In the genomic region with DNA sequence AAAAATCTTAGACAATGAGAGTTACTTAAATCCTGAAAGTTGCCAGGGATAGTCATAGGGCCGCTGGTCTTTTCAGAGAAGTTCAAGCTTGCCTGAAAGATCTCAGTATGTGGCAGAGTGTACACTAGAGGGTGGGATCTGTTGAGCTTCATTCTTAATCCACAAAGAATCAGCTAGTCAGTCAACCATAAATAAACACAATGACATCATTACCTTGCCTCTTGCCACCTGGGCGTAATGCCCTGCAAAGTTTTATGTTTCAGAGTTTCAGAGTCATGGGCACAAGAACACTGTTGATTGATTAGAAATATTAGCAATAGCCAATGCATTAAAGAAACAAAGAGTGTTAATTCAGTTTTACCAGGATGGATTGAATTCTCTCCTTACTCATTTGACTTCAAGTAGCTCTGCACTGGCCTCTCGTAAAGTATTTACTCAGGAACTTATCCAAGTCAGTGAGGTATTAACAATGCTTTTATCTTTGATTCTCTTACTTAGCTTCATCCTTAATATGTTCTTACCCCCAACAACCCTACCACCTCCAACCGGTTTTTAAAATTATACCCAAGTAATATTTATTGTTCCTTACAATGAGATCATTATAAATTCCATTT, we compare ENCODE assay signal across 14 cellular contexts. TPM values are rescaled to one million over a fixed set of nuclear protein-coding genes. Genes with fewer than 3 reads are reported as not detected.
DNase-seq lines count a peak whose midpoint lies in the region; ATAC-seq and TF ChIP-seq lines count a peak whose summit lies in the region.
"Had no signal": no experiment of that assay in that cellular context is flagged by ENCODE, and none has a peak within 500 bp of the region (broad histone marks: within the 10 kb centered on the region; RNA-seq: fewer than 3 reads in every experiment).

No MANE protein-coding gene starts in this region.

- H3K27ac ChIP-seq in IMR-90 (ENCODE audit: insufficient read depth, low read length): no peak overlapping the region
- H3K27ac ChIP-seq in SK-N-SH (ENCODE audit: low read depth in 2 of 2, low read length in 1 of 2): no peak overlapping the region
- H3K27ac ChIP-seq in gastrocnemius medialis: peak overlapping the region in 1 of 4 donors; percentile 13
- H3K27ac ChIP-seq: KMS-11 had no signal

- BruUV-seq in IMR-90 (replicated peaks; lab: Mats Ljungman, UMichigan): no TSS peak

- H2BK20ac ChIP-seq in IMR-90 (ENCODE audit: low read depth, low read length): peak overlapping the region; percentile 5; the same call in 1 of the 2 replicates

- H4K20me1 ChIP-seq in IMR-90 (ENCODE audit: insufficient read depth, low read length): no peaks in the 10 kb centered on the region
- H4K20me1 ChIP-seq in SK-N-SH (ENCODE audit: insufficient read depth): no peaks in the 10 kb centered on the region

- H3K36me3 ChIP-seq in IMR-90 (ENCODE audit: control insufficient read depth, insufficient read depth, low read length) (no peaks in the 10 kb centered on the region), SK-N-SH (replicated peaks in 1 of 2; ENCODE audit: control insufficient read depth in 1 of 2, insufficient read depth in 2 of 2, low read length in 1 of 2) (no peaks in the 10 kb centered on the region), gastrocnemius medialis (no peaks in the 10 kb centered on the region)
- H3K36me3 ChIP-seq: HAP-1 had no signal

- no peak for TF ChIP-seq EP300 in SK-N-SH (IDR thresholded peaks at IDR 0.05; ENCODE audit: borderline replicate concordance in 1 of 2, low read depth in 1 of 2, low read length in 1 of 2)

- H3K14ac ChIP-seq in IMR-90 (replicated peaks; ENCODE audit: low read depth, low read length): no peak overlapping the region

- no peak overlapping the region for H2BK120ac ChIP-seq in IMR-90 (ENCODE audit: low read depth, low read length)

- POLR2A ChIA-PET in IMR-90 (lab: Charles Lee; ENCODE audit: unreplicated experiment) (no interaction called here), SK-N-SH (lab: Yijun Ruan, JAX) (no interaction called here)

- no peak overlapping the region for H3K4me3 ChIP-seq in IMR-90 (ENCODE audit: insufficient read depth, low read depth, low read length)
- no peak overlapping the region for H3K4me3 ChIP-seq in SK-N-SH (ENCODE audit: low read depth in 2 of 2, low read length in 1 of 2)
- H3K4me3 ChIP-seq in gastrocnemius medialis: no peak overlapping the region
- H3K4me3 ChIP-seq: HAP-1 had no signal

- H3K4ac ChIP-seq in IMR-90 (ENCODE audit: low read depth, low read length): no peak overlapping the region

- H3K79me1 ChIP-seq in IMR-90 (ENCODE audit: low read depth in 1 of 2, low read length in 2 of 2): no peaks in the 10 kb centered on the region

- peaks cover 27% of the 10 kb centered on the region for H3F3A ChIP-seq in SK-N-SH (replicated peaks; ENCODE audit: insufficient read depth)

- TF ChIP-seq POLR2A in IMR-90 (IDR thresholded peaks at IDR 0.05; ENCODE audit: low read depth, low read length) (no peak), gastrocnemius medialis (IDR thresholded peaks at IDR 0.05) (no peak)

- H4K91ac ChIP-seq in IMR-90 (ENCODE audit: insufficient read depth, low read depth, low read length): no peak overlapping the region

- no peaks in the 10 kb centered on the region for H3K9me2 ChIP-seq in SK-N-SH

- no peak overlapping the region for H4K8ac ChIP-seq in IMR-90 (ENCODE audit: low read depth in 2 of 2, low read length in 2 of 2)

- dilution Hi-C loops in IMR-90 (cut with HindIII; ENCODE audit: low sequenced_read_pairs, unreplicated experiment): no loop called here

- TF ChIP-seq RAD21 in IMR-90 (IDR thresholded peaks at IDR 0.05; ENCODE audit: low read length) (no peak), SK-N-SH (IDR thresholded peaks at IDR 0.05; ENCODE audit: low read length) (no peak)

- no peaks in the 10 kb centered on the region for H3K79me2 ChIP-seq in SK-N-SH (ENCODE audit: insufficient read depth)

- H3K27me3 ChIP-seq in IMR-90 (ENCODE audit: control insufficient read depth, insufficient read depth, low read length): no peaks in the 10 kb centered on the region
- no peaks in the 10 kb centered on the region for H3K27me3 ChIP-seq in SK-N-SH (ENCODE audit: insufficient read depth)
- no peaks in the 10 kb centered on the region for H3K27me3 ChIP-seq in gastrocnemius medialis

- no peak overlapping the region for H2AFZ ChIP-seq in IMR-90 (replicated peaks; ENCODE audit: low read length, poor library complexity)
- no peak overlapping the region; the same call in 1 of the 2 replicates for H2AFZ ChIP-seq in SK-N-SH (ENCODE audit: low read depth)

- CTCF ChIA-PET in IMR-90 (lab: Yijun Ruan, JAX): interaction anchor here (1.1 kb wide), 1 partner anchor 11 kb away, joined by 3 read pairs; no protein-coding TSS in a partner anchor
- CTCF ChIA-PET in SK-N-SH (lab: Yijun Ruan, JAX): no interaction called here
- CTCF ChIA-PET in activated naive CD4-positive, alpha-beta T cell treated with anti-CD3 and anti-CD28 coated beads, Interleukin-2, amount 10 ng/mL, durations not matched to agents 7 days and 5 days (lab: Charles Lee): interaction anchor here (1.0 to 1.3 kb wide), 2 partner anchors 15 to 18 kb away, joined by 3 to 4 read pairs; no protein-coding TSS in a partner anchor

- no peak overlapping the region for H3K4me2 ChIP-seq in IMR-90 (ENCODE audit: low read depth, low read length)
- no peak overlapping the region for H3K4me2 ChIP-seq in SK-N-SH
- H3K4me2 ChIP-seq: KMS-11 had no signal

- H4K5ac ChIP-seq in IMR-90 (ENCODE audit: low read depth, low read length): no peak overlapping the region

- H3K9me3 ChIP-seq in IMR-90 (ENCODE audit: control insufficient read depth, insufficient read depth, low read length) (no peaks in the 10 kb centered on the region), SK-N-SH (no peaks in the 10 kb centered on the region), gastrocnemius medialis (no peaks in the 10 kb centered on the region)
- H3K9me3 ChIP-seq: HAP-1 had no signal

- no peak overlapping the region for H3K27ac Mint-ChIP-seq in activated naive CD4-positive, alpha-beta T cell treated with anti-CD3 and anti-CD28 coated beads, Interleukin-2, amount 10 ng/mL, durations not matched to agents 7 days and 5 days
- H3K27ac Mint-ChIP-seq: activated T-helper 2 cell treated with anti-CD3 and anti-CD28 coated beads, Interferon-gamma antibody, Interleukin-2, Interleukin-4, amounts not matched to agents 10 μg/mL and 5 μg/mL and 100 μg/mL, durations not matched to agents 14 hours and 24 hours and 36 hours; stimulated activated effector memory CD8-positive, alpha-beta T cell treated with anti-CD3 and anti-CD28 coated beads, Interleukin-12 subunit alpha, Interleukin-12 subunit beta, amount 100 ng/mL, for 72 hours had no signal

- H3K9me1 ChIP-seq in IMR-90 (ENCODE audit: insufficient read depth, low read length): peaks cover 3% of the 10 kb centered on the region; the same call in 1 of the 2 replicates

- intact Hi-C loops in IMR-90 (cut with micrococcal nuclease) (no loop called here), gastrocnemius medialis (cut with DNase I; ENCODE audit: low total_unique reads) (no loop called here)

- H3K23ac ChIP-seq in IMR-90 (ENCODE audit: low read depth, low read length): no peak overlapping the region

- ATAC-seq in IMR-90 (ENCODE audit: low read depth) (no peak), gastrocnemius medialis (peak; percentile 52 to 83)
- ATAC-seq: stimulated activated effector memory CD8-positive, alpha-beta T cell treated with anti-CD3 and anti-CD28 coated beads, Interleukin-12 subunit alpha, Interleukin-12 subunit beta, amount 100 ng/mL, for 72 hours had no signal

- peaks cover 17% of the 10 kb centered on the region for H3K4me1 Mint-ChIP-seq in activated naive CD4-positive, alpha-beta T cell treated with anti-CD3 and anti-CD28 coated beads, Interleukin-2, amount 10 ng/mL, durations not matched to agents 7 days and 5 days
- H3K4me1 Mint-ChIP-seq: central memory CD8-positive, alpha-beta T cell had no signal

- H3K4me3 Mint-ChIP-seq in activated naive CD4-positive, alpha-beta T cell treated with anti-CD3 and anti-CD28 coated beads, Interleukin-2, amount 10 ng/mL, durations not matched to agents 7 days and 5 days: no peak overlapping the region
- H3K4me3 Mint-ChIP-seq: central memory CD8-positive, alpha-beta T cell; stimulated activated effector memory CD8-positive, alpha-beta T cell treated with anti-CD3 and anti-CD28 coated beads, Interleukin-12 subunit alpha, Interleukin-12 subunit beta, amount 100 ng/mL, for 72 hours had no signal

- no peak overlapping the region for H3K18ac ChIP-seq in IMR-90 (ENCODE audit: low read depth, low read length)

- H2BK15ac ChIP-seq in IMR-90 (ENCODE audit: low read depth, low read length): no peak overlapping the region

- TF ChIP-seq CTCF in IMR-90 (conservative IDR thresholded peaks at IDR 0.05; ENCODE audit: low read depth, low read length) (no peak), SK-N-SH (IDR thresholded peaks at IDR 0.05) (0 out of 2 replicates have a peak, but pooled peaks have one; percentile 6), gastrocnemius medialis (IDR thresholded peaks at IDR 0.05 in 4 of 5, conservative IDR thresholded peaks at IDR 0.05 in 1 of 5) (no peak)

- H3K9me3 Mint-ChIP-seq in activated naive CD4-positive, alpha-beta T cell treated with anti-CD3 and anti-CD28 coated beads, Interleukin-2, amount 10 ng/mL, durations not matched to agents 7 days and 5 days: no peaks in the 10 kb centered on the region
- H3K9me3 Mint-ChIP-seq: activated T-helper 2 cell treated with anti-CD3 and anti-CD28 coated beads, Interferon-gamma antibody, Interleukin-2, Interleukin-4, amounts not matched to agents 10 μg/mL and 5 μg/mL and 100 μg/mL, durations not matched to agents 14 hours and 24 hours and 36 hours; central memory CD8-positive, alpha-beta T cell; stimulated activated effector memory CD8-positive, alpha-beta T cell treated with anti-CD3 and anti-CD28 coated beads, Interleukin-12 subunit alpha, Interleukin-12 subunit beta, amount 100 ng/mL, for 72 hours had no signal

- no peak overlapping the region for H2AK5ac ChIP-seq in IMR-90 (ENCODE audit: low read depth, low read length)

- no CpG with 5 or more reads among the region's 4 CpGs for WGBS in IMR-90 (ENCODE audit: extremely low coverage in 2 of 2, insufficient read length in 1 of 2), 2 experiments
- 35% methylated on average over 4 of the region's 4 CpGs for WGBS in SK-N-SH (ENCODE audit: low lambda C conversion rate)

- H3K4me1 ChIP-seq in IMR-90 (ENCODE audit: control insufficient read depth, insufficient read depth, low read length) (peaks cover 3% of the 10 kb centered on the region; the same call in 1 of the 2 replicates), SK-N-SH (ENCODE audit: control insufficient read depth in 1 of 2, insufficient read depth in 2 of 2, low read depth in 1 of 2, low read length in 1 of 2) (peaks cover 0 to 42% of the 10 kb centered on the region in 2 experiments; a peak in 3 of 4 replicates), gastrocnemius medialis (peaks cover 6 to 31% of the 10 kb centered on the region in 2 donors)

- no peak overlapping the region for H2AK9ac ChIP-seq in IMR-90 (replicated peaks; ENCODE audit: low read depth, low read length, poor library complexity)

- no peaks in the 10 kb centered on the region for H3K36me3 Mint-ChIP-seq in activated naive CD4-positive, alpha-beta T cell treated with anti-CD3 and anti-CD28 coated beads, Interleukin-2, amount 10 ng/mL, durations not matched to agents 7 days and 5 days
- H3K36me3 Mint-ChIP-seq: stimulated activated effector memory CD8-positive, alpha-beta T cell treated with anti-CD3 and anti-CD28 coated beads, Interleukin-12 subunit alpha, Interleukin-12 subunit beta, amount 100 ng/mL, for 72 hours had no signal

- no peak overlapping the region for H3K9ac ChIP-seq in IMR-90 (ENCODE audit: low read depth, low read length)
- no peak overlapping the region for H3K9ac ChIP-seq in SK-N-SH
- H3K9ac ChIP-seq: KMS-11 had no signal

- no peak for DNase-seq in IMR-90
- no peak for DNase-seq in SK-N-SH
- peak; percentile 17 for DNase-seq in iPS-NIHi11 (ENCODE audit: low spot score)
- peak in 1 of 2 donors; percentile 18 for DNase-seq in gastrocnemius medialis
- no peak for DNase-seq in SIG-M5 treated with dmso at 0.1 percent for 504 hours (lab: John Stamatoyannopoulos, UW; ENCODE audit: unreplicated experiment)
- DNase-seq in NCI-H2081 (lab: John Stamatoyannopoulos, UW): no peak
- DNase-seq in activated naive CD4-positive, alpha-beta T cell treated with anti-CD3 and anti-CD28 coated beads, Interleukin-2, amount 10 ng/mL, durations not matched to agents 7 days and 5 days: no peak
- DNase-seq: activated CD4-positive, alpha-beta T cell treated with anti-CD3 and anti-CD28 coated beads for 1 hour; stimulated activated CD4-positive, alpha-beta T cell treated with anti-CD3 and anti-CD28 coated beads, Interleukin-1b, Interleukin-23, amount 100 ng/mL, for 48 hours had no signal

- H2BK5ac ChIP-seq in IMR-90 (ENCODE audit: low read depth, low read length, poor library complexity, severe bottlenecking): no peak overlapping the region

- no peak overlapping the region for H3K56ac ChIP-seq in IMR-90 (ENCODE audit: extremely low read depth, insufficient read depth, low read length)

- H3K27me3 Mint-ChIP-seq in activated naive CD4-positive, alpha-beta T cell treated with anti-CD3 and anti-CD28 coated beads, Interleukin-2, amount 10 ng/mL, durations not matched to agents 7 days and 5 days: no peaks in the 10 kb centered on the region
- H3K27me3 Mint-ChIP-seq: central memory CD8-positive, alpha-beta T cell had no signal

- in situ Hi-C loops in IMR-90 (cut with MboI; ENCODE audit: low sequenced_read_pairs): no loop called here
- in situ Hi-C loops in gastrocnemius medialis (cut with MboI; ENCODE audit: low sequenced_read_pairs in 4 of 4): no loop called here

RNA-seq across cellular contexts. Expression of a gene that starts 14.3 kb away (rescaled TPM):
- total RNA-seq in IMR-90 (2012; rRNA removed) (583 and 637 TPM in 2 replicates), gastrocnemius medialis (10 to 100 TPM; 22.2 to 41.7 (median 31.1) TPM)
- polyA plus RNA-seq in IMR-90 (2012; rRNA removed) (465 and 520 TPM in 2 replicates), SK-N-SH (2012; rRNA removed) (443 and 608 TPM in 2 replicates)
- 66.9 and 122 TPM in 2 replicates for polyA plus RNA-seq in IMR-90 (2012; cell fraction: cytosol; rRNA removed)
- 22.6 and 233 TPM in 2 replicates for polyA plus RNA-seq in IMR-90 (2012; cell fraction: nucleus; rRNA removed; ENCODE audit: low replicate concordance)
- polyA plus RNA-seq in SK-N-SH (2012; cell fraction: cytosol; rRNA removed): 640 and 748 TPM in 2 replicates
- polyA plus RNA-seq in SK-N-SH (2012; cell fraction: nucleus; rRNA removed): 216 and 495 TPM in 2 replicates

Comparison
In these comparisons a context has a peak if more than half of its experiments do, and no peak if none do; other contexts are left out.
1. RNA of a gene that starts 14.3 kb away (total RNA-seq): 583 to 637 TPM in IMR-90; 22.2 to 41.7 TPM in gastrocnemius medialis; every median in the first group is over 10 times any median in the second.